Comparison of ENCODE assay signal across 1 cellular context in the genomic region with DNA sequence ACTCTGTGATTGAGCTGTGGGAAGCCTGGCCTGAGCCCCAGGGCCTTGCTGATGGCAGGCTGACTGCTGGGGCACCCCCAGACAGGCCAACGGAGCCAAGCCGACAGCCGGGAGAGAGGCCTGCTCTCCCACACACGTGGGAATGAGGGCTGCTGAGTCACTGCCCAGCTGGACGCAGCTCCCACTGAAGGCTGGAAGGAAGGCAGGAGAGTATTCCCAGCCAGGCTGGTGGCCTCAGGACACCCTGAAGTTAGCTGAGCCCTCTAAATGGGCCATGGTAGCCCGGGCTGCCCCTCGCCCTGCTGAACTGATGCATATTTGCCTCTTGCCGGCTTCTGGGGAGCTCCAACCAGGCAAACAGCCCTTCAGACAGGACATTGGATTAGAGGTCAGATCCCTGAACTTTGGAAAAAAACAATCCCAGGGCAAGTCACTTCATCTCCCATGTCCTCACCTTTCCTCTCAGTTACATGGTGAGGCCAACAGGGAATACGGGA.
TF ChIP-seq lines count a peak whose summit lies in the region.

No MANE protein-coding gene starts in this region.

TF ChIP-seq in HepG2, 621 proteins besides CTCF, POLR2A, EP300 and RAD21 (continued from another document and continues in another):
- TF ChIP-seq, protein P1, sequence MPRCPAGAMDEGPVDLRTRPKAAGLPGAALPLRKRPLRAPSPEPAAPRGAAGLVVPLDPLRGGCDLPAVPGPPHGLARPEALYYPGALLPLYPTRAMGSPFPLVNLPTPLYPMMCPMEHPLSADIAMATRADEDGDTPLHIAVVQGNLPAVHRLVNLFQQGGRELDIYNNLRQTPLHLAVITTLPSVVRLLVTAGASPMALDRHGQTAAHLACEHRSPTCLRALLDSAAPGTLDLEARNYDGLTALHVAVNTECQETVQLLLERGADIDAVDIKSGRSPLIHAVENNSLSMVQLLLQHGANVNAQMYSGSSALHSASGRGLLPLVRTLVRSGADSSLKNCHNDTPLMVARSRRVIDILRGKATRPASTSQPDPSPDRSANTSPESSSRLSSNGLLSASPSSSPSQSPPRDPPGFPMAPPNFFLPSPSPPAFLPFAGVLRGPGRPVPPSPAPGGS (CRISPR knock-in tag; IDR thresholded peaks at IDR 0.05) = peak; percentile 60; the same call in 1 of the 2 replicates
- peak; percentile 7 for TF ChIP-seq ZEB1 (IDR thresholded peaks at IDR 0.05; ENCODE audit: insufficient replicate concordance, low read depth)
- TF ChIP-seq, protein P2, sequence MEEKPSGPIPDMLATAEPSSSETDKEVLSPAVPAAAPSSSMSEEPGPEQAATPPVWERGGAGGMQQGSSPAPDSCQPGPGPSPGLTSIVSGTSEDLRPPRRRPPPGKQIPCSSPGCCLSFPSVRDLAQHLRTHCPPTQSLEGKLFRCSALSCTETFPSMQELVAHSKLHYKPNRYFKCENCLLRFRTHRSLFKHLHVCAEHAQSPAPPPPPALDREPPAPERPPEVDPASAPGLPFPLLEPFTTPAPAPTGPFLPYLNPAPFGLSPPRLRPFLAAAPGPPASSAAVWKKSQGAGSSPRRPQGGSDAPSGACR (CRISPR knock-in tag; IDR thresholded peaks at IDR 0.05) = 0 out of 2 replicates have a peak, but pooled peaks have one; percentile 60
- TF ChIP-seq ZNF234 (CRISPR knock-in tag; conservative IDR thresholded peaks at IDR 0.05) = no peak
- peak; percentile 72; the same call in 1 of the 2 replicates for TF ChIP-seq NFE2L2 (IDR thresholded peaks at IDR 0.05; ENCODE audit: low read length)
- no peak for TF ChIP-seq LCORL (IDR thresholded peaks at IDR 0.05)
- peak; percentile 78 for TF ChIP-seq LCORL (CRISPR knock-in tag; IDR thresholded peaks at IDR 0.05)
- TF ChIP-seq HNF4G (IDR thresholded peaks at IDR 0.05; ENCODE audit: borderline replicate concordance, low read depth, low read length) = peak; percentile 60; the same call in 1 of the 2 replicates
- no peak for TF ChIP-seq HNF4G (CRISPR knock-in tag; IDR thresholded peaks at IDR 0.05; ENCODE audit: borderline replicate concordance, low read depth)
- TF ChIP-seq, protein P3, sequence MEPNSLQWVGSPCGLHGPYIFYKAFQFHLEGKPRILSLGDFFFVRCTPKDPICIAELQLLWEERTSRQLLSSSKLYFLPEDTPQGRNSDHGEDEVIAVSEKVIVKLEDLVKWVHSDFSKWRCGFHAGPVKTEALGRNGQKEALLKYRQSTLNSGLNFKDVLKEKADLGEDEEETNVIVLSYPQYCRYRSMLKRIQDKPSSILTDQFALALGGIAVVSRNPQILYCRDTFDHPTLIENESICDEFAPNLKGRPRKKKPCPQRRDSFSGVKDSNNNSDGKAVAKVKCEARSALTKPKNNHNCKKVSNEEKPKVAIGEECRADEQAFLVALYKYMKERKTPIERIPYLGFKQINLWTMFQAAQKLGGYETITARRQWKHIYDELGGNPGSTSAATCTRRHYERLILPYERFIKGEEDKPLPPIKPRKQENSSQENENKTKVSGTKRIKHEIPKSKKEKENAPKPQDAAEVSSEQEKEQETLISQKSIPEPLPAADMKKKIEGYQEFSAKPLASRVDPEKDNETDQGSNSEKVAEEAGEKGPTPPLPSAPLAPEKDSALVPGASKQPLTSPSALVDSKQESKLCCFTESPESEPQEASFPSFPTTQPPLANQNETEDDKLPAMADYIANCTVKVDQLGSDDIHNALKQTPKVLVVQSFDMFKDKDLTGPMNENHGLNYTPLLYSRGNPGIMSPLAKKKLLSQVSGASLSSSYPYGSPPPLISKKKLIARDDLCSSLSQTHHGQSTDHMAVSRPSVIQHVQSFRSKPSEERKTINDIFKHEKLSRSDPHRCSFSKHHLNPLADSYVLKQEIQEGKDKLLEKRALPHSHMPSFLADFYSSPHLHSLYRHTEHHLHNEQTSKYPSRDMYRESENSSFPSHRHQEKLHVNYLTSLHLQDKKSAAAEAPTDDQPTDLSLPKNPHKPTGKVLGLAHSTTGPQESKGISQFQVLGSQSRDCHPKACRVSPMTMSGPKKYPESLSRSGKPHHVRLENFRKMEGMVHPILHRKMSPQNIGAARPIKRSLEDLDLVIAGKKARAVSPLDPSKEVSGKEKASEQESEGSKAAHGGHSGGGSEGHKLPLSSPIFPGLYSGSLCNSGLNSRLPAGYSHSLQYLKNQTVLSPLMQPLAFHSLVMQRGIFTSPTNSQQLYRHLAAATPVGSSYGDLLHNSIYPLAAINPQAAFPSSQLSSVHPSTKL (CRISPR knock-in tag; IDR thresholded peaks at IDR 0.05) = peak; percentile 5; the same call in 1 of the 2 replicates
- TF ChIP-seq SCMH1 (CRISPR knock-in tag; IDR thresholded peaks at IDR 0.05; ENCODE audit: borderline replicate concordance) = no peak
- TF ChIP-seq ZNF292 (CRISPR knock-in tag; IDR thresholded peaks at IDR 0.05; ENCODE audit: borderline replicate concordance, low read depth) = peak; percentile 50; the same call in 1 of the 2 replicates
- TF ChIP-seq, protein P4, sequence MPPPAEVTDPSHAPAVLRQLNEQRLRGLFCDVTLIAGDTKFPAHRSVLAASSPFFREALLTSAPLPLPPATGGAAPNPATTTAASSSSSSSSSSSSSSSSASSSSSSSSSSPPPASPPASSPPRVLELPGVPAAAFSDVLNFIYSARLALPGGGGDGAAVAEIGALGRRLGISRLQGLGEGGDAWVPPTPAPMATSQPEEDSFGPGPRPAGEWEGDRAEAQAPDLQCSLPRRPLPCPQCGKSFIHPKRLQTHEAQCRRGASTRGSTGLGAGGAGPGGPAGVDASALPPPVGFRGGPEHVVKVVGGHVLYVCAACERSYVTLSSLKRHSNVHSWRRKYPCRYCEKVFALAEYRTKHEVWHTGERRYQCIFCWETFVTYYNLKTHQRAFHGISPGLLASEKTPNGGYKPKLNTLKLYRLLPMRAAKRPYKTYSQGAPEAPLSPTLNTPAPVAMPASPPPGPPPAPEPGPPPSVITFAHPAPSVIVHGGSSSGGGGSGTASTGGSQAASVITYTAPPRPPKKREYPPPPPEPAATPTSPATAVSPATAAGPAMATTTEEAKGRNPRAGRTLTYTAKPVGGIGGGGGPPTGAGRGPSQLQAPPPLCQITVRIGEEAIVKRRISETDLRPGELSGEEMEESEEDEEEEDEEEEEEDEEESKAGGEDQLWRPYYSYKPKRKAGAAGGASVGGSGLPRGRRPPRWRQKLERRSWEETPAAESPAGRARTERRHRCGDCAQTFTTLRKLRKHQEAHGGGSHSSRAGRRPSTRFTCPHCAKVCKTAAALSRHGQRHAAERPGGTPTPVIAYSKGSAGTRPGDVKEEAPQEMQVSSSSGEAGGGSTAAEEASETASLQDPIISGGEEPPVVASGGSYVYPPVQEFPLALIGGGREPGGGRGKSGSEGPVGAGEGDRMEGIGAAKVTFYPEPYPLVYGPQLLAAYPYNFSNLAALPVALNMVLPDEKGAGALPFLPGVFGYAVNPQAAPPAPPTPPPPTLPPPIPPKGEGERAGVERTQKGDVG (CRISPR knock-in tag; IDR thresholded peaks at IDR 0.05; ENCODE audit: borderline replicate concordance) = 0 out of 2 replicates have a peak, but pooled peaks have one; percentile 2
- 0 out of 2 replicates have a peak, but pooled peaks have one; percentile 34 for TF ChIP-seq MAFG (CRISPR knock-in tag; IDR thresholded peaks at IDR 0.05)
- TF ChIP-seq BRD4 (CRISPR knock-in tag; IDR thresholded peaks at IDR 0.05) = no peak
- TF ChIP-seq, protein P5, sequence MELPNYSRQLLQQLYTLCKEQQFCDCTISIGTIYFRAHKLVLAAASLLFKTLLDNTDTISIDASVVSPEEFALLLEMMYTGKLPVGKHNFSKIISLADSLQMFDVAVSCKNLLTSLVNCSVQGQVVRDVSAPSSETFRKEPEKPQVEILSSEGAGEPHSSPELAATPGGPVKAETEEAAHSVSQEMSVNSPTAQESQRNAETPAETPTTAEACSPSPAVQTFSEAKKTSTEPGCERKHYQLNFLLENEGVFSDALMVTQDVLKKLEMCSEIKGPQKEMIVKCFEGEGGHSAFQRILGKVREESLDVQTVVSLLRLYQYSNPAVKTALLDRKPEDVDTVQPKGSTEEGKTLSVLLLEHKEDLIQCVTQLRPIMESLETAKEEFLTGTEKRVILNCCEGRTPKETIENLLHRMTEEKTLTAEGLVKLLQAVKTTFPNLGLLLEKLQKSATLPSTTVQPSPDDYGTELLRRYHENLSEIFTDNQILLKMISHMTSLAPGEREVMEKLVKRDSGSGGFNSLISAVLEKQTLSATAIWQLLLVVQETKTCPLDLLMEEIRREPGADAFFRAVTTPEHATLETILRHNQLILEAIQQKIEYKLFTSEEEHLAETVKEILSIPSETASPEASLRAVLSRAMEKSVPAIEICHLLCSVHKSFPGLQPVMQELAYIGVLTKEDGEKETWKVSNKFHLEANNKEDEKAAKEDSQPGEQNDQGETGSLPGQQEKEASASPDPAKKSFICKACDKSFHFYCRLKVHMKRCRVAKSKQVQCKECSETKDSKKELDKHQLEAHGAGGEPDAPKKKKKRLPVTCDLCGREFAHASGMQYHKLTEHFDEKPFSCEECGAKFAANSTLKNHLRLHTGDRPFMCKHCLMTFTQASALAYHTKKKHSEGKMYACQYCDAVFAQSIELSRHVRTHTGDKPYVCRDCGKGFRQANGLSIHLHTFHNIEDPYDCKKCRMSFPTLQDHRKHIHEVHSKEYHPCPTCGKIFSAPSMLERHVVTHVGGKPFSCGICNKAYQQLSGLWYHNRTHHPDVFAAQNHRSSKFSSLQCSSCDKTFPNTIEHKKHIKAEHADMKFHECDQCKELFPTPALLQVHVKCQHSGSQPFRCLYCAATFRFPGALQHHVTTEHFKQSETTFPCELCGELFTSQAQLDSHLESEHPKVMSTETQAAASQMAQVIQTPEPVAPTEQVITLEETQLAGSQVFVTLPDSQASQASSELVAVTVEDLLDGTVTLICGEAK (IDR thresholded peaks at IDR 0.05) = no peak
- TF ChIP-seq, protein P5 (CRISPR knock-in tag; IDR thresholded peaks at IDR 0.05) = 0 out of 2 replicates have a peak, but pooled peaks have one; percentile 40
- peak; percentile 39; the same call in 1 of the 2 replicates for TF ChIP-seq POLR2G (IDR thresholded peaks at IDR 0.05; ENCODE audit: low read depth, low read length)
- 0 out of 2 replicates have a peak, but pooled peaks have one; percentile 31 for TF ChIP-seq ZMYM4 (CRISPR knock-in tag; IDR thresholded peaks at IDR 0.05)
- peak; percentile 26; the same call in 1 of the 2 replicates for TF ChIP-seq ZFY (CRISPR knock-in tag; IDR thresholded peaks at IDR 0.05)
- TF ChIP-seq ZMYM3 (CRISPR knock-in tag; IDR thresholded peaks at IDR 0.05) = peak; percentile 64; the same call in 1 of the 2 replicates
- 0 out of 4 replicates have a peak, but pooled peaks of 1 of the 2 experiments have one; percentile 23 for TF ChIP-seq NR2F1 (CRISPR knock-in tag; IDR thresholded peaks at IDR 0.05)
- peak; percentile 56; the same call in 1 of the 2 replicates for TF ChIP-seq MEF2D (CRISPR knock-in tag; IDR thresholded peaks at IDR 0.05)
- TF ChIP-seq, protein P6, sequence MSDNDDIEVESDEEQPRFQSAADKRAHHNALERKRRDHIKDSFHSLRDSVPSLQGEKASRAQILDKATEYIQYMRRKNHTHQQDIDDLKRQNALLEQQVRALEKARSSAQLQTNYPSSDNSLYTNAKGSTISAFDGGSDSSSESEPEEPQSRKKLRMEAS (IDR thresholded peaks at IDR 0.05) = peak; percentile 62
- TF ChIP-seq, protein P7, sequence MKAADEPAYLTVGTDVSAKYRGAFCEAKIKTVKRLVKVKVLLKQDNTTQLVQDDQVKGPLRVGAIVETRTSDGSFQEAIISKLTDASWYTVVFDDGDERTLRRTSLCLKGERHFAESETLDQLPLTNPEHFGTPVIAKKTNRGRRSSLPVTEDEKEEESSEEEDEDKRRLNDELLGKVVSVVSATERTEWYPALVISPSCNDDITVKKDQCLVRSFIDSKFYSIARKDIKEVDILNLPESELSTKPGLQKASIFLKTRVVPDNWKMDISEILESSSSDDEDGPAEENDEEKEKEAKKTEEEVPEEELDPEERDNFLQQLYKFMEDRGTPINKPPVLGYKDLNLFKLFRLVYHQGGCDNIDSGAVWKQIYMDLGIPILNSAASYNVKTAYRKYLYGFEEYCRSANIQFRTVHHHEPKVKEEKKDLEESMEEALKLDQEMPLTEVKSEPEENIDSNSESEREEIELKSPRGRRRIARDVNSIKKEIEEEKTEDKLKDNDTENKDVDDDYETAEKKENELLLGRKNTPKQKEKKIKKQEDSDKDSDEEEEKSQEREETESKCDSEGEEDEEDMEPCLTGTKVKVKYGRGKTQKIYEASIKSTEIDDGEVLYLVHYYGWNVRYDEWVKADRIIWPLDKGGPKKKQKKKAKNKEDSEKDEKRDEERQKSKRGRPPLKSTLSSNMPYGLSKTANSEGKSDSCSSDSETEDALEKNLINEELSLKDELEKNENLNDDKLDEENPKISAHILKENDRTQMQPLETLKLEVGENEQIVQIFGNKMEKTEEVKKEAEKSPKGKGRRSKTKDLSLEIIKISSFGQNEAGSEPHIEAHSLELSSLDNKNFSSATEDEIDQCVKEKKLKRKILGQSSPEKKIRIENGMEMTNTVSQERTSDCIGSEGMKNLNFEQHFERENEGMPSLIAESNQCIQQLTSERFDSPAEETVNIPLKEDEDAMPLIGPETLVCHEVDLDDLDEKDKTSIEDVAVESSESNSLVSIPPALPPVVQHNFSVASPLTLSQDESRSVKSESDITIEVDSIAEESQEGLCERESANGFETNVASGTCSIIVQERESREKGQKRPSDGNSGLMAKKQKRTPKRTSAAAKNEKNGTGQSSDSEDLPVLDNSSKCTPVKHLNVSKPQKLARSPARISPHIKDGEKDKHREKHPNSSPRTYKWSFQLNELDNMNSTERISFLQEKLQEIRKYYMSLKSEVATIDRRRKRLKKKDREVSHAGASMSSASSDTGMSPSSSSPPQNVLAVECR (CRISPR knock-in tag; IDR thresholded peaks at IDR 0.05; ENCODE audit: borderline replicate concordance) = peak; percentile 49; the same call in 1 of the 2 replicates
